In genomic region chr12:113287146-113287898, GRCh38 we compare ENCODE assay signal across 1 cellular context.
TF ChIP-seq lines count a peak whose summit lies in the region.

No MANE protein-coding gene starts in this region.

TF ChIP-seq in H1, 55 proteins besides CTCF, POLR2A, EP300 and RAD21:
- no peak for TF ChIP-seq RBBP5 (IDR thresholded peaks at IDR 0.05; ENCODE audit: borderline replicate concordance, low read depth, low read length)
- no peak for TF ChIP-seq KDM5A (IDR thresholded peaks at IDR 0.05; ENCODE audit: low read length)
- no peak for TF ChIP-seq SIN3A (conservative IDR thresholded peaks at IDR 0.05 in 1 of 2, IDR thresholded peaks at IDR 0.05 in 1 of 2; ENCODE audit: low read depth in 1 of 2, low read length in 2 of 2)
